Comparison of ENCODE assay signal across 1 cellular context in genomic region chrX:13248867-13249521, GRCh38.
TF ChIP-seq lines count a peak whose summit lies in the region.

No MANE protein-coding gene starts in this region.

TF ChIP-seq in K562, 482 proteins besides CTCF, POLR2A, EP300 and RAD21 (continued from another document):
- TF ChIP-seq PBX2 (CRISPR knock-in tag; IDR thresholded peaks at IDR 0.05; ENCODE audit: low read depth) = no peak
- TF ChIP-seq PBX2 (tag; conservative IDR thresholded peaks at IDR 0.05; ENCODE audit: low read depth) = 0 out of 2 replicates have a peak, but pooled peaks have one; percentile 19
- TF ChIP-seq TSHZ1 (CRISPR knock-in tag; IDR thresholded peaks at IDR 0.05) = peak; percentile 46; the same call in 1 of the 2 replicates
- TF ChIP-seq DDX20 (tag; IDR thresholded peaks at IDR 0.05; ENCODE audit: low read depth) = peak; percentile 84
- TF ChIP-seq CREB3 (tag; conservative IDR thresholded peaks at IDR 0.05; ENCODE audit: low read depth) = peak; percentile 67
- TF ChIP-seq PYGO2 (tag; IDR thresholded peaks at IDR 0.05) = peak; percentile 56; the same call in 1 of the 2 replicates
- no peak for TF ChIP-seq ZNF280B (CRISPR knock-in tag; IDR thresholded peaks at IDR 0.05)
- TF ChIP-seq RBFOX2 (IDR thresholded peaks at IDR 0.05; ENCODE audit: low read depth, low read length) = no peak
- TF ChIP-seq CBX2 (IDR thresholded peaks at IDR 0.05; ENCODE audit: insufficient read depth, low read length, poor library complexity, severe bottlenecking) = no peak
- TF ChIP-seq ZNF766 (CRISPR knock-in tag; conservative IDR thresholded peaks at IDR 0.05) = peak; percentile 70; the same call in 1 of the 2 replicates
- TF ChIP-seq PTTG1 (tag; IDR thresholded peaks at IDR 0.05; ENCODE audit: low read depth) = 0 out of 2 replicates have a peak, but pooled peaks have one; percentile 43
- peak; percentile 29; the same call in 1 of the 2 replicates for TF ChIP-seq ZNF239 (CRISPR knock-in tag; IDR thresholded peaks at IDR 0.05)
- TF ChIP-seq PKNOX1 (IDR thresholded peaks at IDR 0.05) = peak; percentile 38; the same call in 1 of the 2 replicates
- peak; percentile 70; the same call in 1 of the 2 replicates for TF ChIP-seq KLF6 (CRISPR knock-in tag; IDR thresholded peaks at IDR 0.05; ENCODE audit: borderline replicate concordance)
- no peak for TF ChIP-seq KLF10 (CRISPR knock-in tag; IDR thresholded peaks at IDR 0.05)
- no peak for TF ChIP-seq ZNF696 (CRISPR knock-in tag; conservative IDR thresholded peaks at IDR 0.05)
- peak; percentile 67 for TF ChIP-seq DMBX1 (CRISPR knock-in tag; IDR thresholded peaks at IDR 0.05; ENCODE audit: borderline replicate concordance)
- TF ChIP-seq NR2C1 (IDR thresholded peaks at IDR 0.05) = no peak
- peak; percentile 57; the same call in 1 of the 2 replicates for TF ChIP-seq NR2C1 (tag; IDR thresholded peaks at IDR 0.05)
- no peak for TF ChIP-seq ZNF263 (CRISPR knock-in tag; IDR thresholded peaks at IDR 0.05; ENCODE audit: borderline replicate concordance)
